8 cellular contexts compared by ENCODE assay signal in the genomic region with DNA sequence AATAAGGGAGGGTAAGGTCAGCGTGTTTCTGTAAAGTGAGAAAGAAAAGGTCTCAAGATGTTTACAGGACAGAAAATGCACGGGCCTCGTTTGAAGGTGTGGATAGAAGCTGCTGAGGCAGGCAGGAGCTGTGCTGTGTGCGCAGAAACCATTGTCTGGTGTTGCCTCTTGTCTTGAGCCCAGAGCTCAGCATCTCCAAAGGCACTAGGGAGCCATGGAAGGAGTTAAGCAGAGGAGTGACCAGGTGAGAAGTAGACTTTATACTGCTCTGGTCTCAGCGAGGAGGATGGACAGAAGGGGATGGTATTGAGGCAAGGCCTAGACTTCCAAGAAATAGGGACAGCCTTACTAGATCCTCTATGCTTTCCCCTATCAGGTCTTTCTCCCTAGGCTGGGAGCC. TPM values are rescaled to one million over a fixed set of nuclear protein-coding genes. Genes with fewer than 3 reads are reported as not detected.
A peak's percentile ranks its signal among the peaks of the same experiment; 100 is the strongest.
DNase-seq lines count a peak whose midpoint lies in the region; ATAC-seq and TF ChIP-seq lines count a peak whose summit lies in the region.

No MANE protein-coding gene starts in this region.

- TF ChIP-seq CTCF in DOHH2 (IDR thresholded peaks at IDR 0.05; ENCODE audit: low read depth, low read length, poor library complexity, severe bottlenecking) (no peak), fibroblast of the aortic adventitia (IDR thresholded peaks at IDR 0.05; ENCODE audit: insufficient read depth, low read length) (no peak), prostate gland (IDR thresholded peaks at IDR 0.05) (no peak)

- no peaks in the 10 kb centered on the region for H3K79me2 ChIP-seq in DOHH2 (ENCODE audit: control insufficient read depth, low read length)

- H3K4me1 Mint-ChIP-seq in T-helper 17 cell: peaks cover 10% of the 10 kb centered on the region

- no peaks in the 10 kb centered on the region for H4K20me1 ChIP-seq in DOHH2 (ENCODE audit: control insufficient read depth, insufficient read depth, low read depth, low read length)

- no peak for TF ChIP-seq POLR2A in prostate gland (IDR thresholded peaks at IDR 0.05)

- H3K36me3 ChIP-seq in DOHH2 (ENCODE audit: control insufficient read depth, low read length) (no peaks in the 10 kb centered on the region), prostate gland (no peaks in the 10 kb centered on the region)

- H3K27ac ChIP-seq in DOHH2 (ENCODE audit: low read depth, low read length) (no peak overlapping the region), prostate gland (peak overlapping the region; percentile 41 to 66)

- H3K4me1 ChIP-seq in DOHH2 (ENCODE audit: control insufficient read depth, low read length) (peaks cover 12% of the 10 kb centered on the region), prostate gland (replicated peaks) (no peaks in the 10 kb centered on the region)

- 90% methylated on average over 5 of the region's 5 CpGs for WGBS in prostate gland

- intact Hi-C loops in prostate gland (cut with DNase I): no loop called here

- H3K27me3 Mint-ChIP-seq in T-helper 17 cell: peaks cover 11% of the 10 kb centered on the region

- DNase-seq in T-helper 17 cell (no peak), fibroblast of the aortic adventitia (ENCODE audit: low read depth) (no peak), prostate gland (ENCODE audit: low spot score) (no peak), SK-N-DZ (ENCODE audit: low spot score) (no peak), DMS153 treated with DMSO at 0.1 percent for 48 hours (lab: John Stamatoyannopoulos, UW; ENCODE audit: unreplicated experiment) (no peak)

- no peaks in the 10 kb centered on the region for H3K9me2 ChIP-seq in DOHH2 (replicated peaks; ENCODE audit: control insufficient read depth, low read length)

- H3K36me3 Mint-ChIP-seq in T-helper 17 cell (ENCODE audit: low read depth): no peaks in the 10 kb centered on the region

- H3K4me3 Mint-ChIP-seq in T-helper 17 cell: peak overlapping the region; percentile 55

- ATAC-seq in T-helper 17 cell: no peak
- ATAC-seq in HG03571 (IDR thresholded peaks at IDR 0.05; ENCODE audit: unreplicated experiment): no peak
- ATAC-seq in HG03097 (IDR thresholded peaks at IDR 0.05; ENCODE audit: low FRiP score, unreplicated experiment): no peak

- H3K27me3 ChIP-seq in DOHH2 (ENCODE audit: control insufficient read depth, low read length) (no peaks in the 10 kb centered on the region), prostate gland (replicated peaks; ENCODE audit: insufficient read depth) (no peaks in the 10 kb centered on the region)

- no peaks in the 10 kb centered on the region for H3F3A ChIP-seq in DOHH2 (ENCODE audit: control insufficient read depth, insufficient read depth)

- peak overlapping the region; percentile 69 for H3K4me2 ChIP-seq in DOHH2 (ENCODE audit: low read length)

- H3K4me3 ChIP-seq in DOHH2 (ENCODE audit: low read length) (no peak overlapping the region), fibroblast of the aortic adventitia (ENCODE audit: low read depth, low read length) (peak overlapping the region; percentile 67), prostate gland (peak overlapping the region; percentile 44 to 51)

- H3K9me3 ChIP-seq in DOHH2 (ENCODE audit: control insufficient read depth, insufficient read depth, low read length): no peaks in the 10 kb centered on the region
- no peaks in the 10 kb centered on the region for H3K9me3 ChIP-seq in T-helper 17 cell (ENCODE audit: control insufficient read depth, low read length, poor library complexity, severe bottlenecking)
- H3K9me3 ChIP-seq in prostate gland: no peaks in the 10 kb centered on the region

- H3K27ac Mint-ChIP-seq in T-helper 17 cell: no peak overlapping the region

RNA-seq across cellular contexts. Expression of gene CAND2, which starts 13.0 kb away (rescaled TPM):
- 1 to 10 TPM; 1.2 to 1.6 TPM for total RNA-seq in T-helper 17 cell
- total RNA-seq in fibroblast of the aortic adventitia (ENCODE audit: low replicate concordance): 6.1 and 11.4 TPM in 2 replicates
- 10 to 100 TPM in 1 of 2 donors, 1 to 10 TPM in 1; 8.4 to 86.3 TPM for total RNA-seq in prostate gland
- polyA plus RNA-seq in SK-N-DZ (2014; cell fraction: cytosol; rRNA removed): 16.5 and 17.9 TPM in 2 replicates
- polyA plus RNA-seq in SK-N-DZ (2014; cell fraction: nucleus; rRNA removed): 21.2 and 26.5 TPM in 2 replicates

RNA-seq across cellular contexts. Expression of gene RPL32, which starts 31.9 kb away (rescaled TPM):
- total RNA-seq in T-helper 17 cell (1,000 to 10,000 TPM; 3,315 to 3,401 TPM), fibroblast of the aortic adventitia (ENCODE audit: low replicate concordance) (213 and 1,353 TPM in 2 replicates), prostate gland (1,000 to 10,000 TPM in 1 of 2 donors, 100 to 1,000 TPM in 1; 851 to 1,881 TPM)
- polyA plus RNA-seq in SK-N-DZ (2014; cell fraction: cytosol; rRNA removed): 3,712 and 4,687 TPM in 2 replicates
- 1,219 and 2,794 TPM in 2 replicates for polyA plus RNA-seq in SK-N-DZ (2014; cell fraction: nucleus; rRNA removed)

RNA-seq across cellular contexts. Expression of gene TMEM40, which starts 50.4 kb away (rescaled TPM):
- total RNA-seq in T-helper 17 cell: 10 to 100 TPM in 1 of 2 donors, 1 to 10 TPM in 1; 2.8 to 54.0 TPM
- total RNA-seq in fibroblast of the aortic adventitia (ENCODE audit: low replicate concordance): not detected in 2 replicates
- total RNA-seq in prostate gland: 1 to 10 TPM; 1.9 to 8.5 TPM
- polyA plus RNA-seq in SK-N-DZ (2014; cell fraction: cytosol; rRNA removed): not detected in 2 replicates
- polyA plus RNA-seq in SK-N-DZ (2014; cell fraction: nucleus; rRNA removed): not detected in 2 replicates
